In the genomic region with DNA sequence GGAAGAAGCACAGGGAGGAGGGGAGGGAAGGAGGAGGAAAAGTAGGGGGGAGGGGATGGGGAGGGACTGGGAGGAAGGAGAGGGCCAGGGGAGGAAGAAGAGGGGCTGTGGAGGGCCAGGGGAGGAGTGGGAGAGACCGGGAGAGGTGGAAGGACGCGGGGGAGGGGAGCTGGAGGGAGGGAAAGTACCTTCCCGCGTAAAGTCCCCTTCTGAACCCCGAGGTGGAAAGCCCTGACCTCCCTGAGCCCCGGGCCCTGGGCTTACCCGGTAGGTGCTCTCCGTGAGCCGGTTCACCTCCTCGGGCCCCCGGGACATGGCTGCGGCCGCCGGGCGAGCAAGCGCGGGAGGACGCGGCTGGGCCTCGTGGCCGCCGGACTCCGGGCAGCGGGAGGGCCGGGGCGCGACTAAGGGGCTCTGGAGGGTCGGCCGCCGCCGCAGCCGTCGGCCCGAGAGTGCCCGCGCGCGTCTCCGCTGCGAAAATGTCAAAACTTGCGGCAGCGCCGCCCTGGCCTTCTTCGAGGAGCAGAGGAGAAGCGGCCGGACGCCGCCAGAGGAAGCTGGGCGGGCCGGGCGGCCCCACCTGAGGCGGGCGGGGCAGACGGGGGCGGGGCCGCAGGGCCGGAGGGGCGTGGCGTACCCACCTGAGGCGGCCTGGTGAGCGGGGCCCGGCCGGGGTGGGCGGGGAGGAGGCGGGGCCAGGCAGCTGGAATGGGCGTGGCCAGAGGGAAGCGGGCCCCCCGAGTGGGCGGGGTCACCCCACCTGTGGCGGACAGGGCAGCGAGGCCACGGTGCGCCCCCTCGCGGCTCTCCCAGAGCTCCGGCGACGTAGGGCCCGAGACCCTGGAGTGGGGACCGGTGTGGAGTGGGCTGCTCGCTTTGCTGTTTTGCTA, we compare ENCODE assay signal across 1 cellular context.
TF ChIP-seq lines count a peak whose summit lies in the region.

A gene with protein sequence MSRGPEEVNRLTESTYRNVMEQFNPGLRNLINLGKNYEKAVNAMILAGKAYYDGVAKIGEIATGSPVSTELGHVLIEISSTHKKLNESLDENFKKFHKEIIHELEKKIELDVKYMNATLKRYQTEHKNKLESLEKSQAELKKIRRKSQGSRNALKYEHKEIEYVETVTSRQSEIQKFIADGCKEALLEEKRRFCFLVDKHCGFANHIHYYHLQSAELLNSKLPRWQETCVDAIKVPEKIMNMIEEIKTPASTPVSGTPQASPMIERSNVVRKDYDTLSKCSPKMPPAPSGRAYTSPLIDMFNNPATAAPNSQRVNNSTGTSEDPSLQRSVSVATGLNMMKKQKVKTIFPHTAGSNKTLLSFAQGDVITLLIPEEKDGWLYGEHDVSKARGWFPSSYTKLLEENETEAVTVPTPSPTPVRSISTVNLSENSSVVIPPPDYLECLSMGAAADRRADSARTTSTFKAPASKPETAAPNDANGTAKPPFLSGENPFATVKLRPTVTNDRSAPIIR (minus strand): TSS at position 553 of the 890 bp plus-strand sequence. CDS start 238 bp downstream, at position 315.

TF ChIP-seq in K562, 482 proteins besides CTCF, POLR2A, EP300 and RAD21 (continued from another document):
- TF ChIP-seq, protein P1, sequence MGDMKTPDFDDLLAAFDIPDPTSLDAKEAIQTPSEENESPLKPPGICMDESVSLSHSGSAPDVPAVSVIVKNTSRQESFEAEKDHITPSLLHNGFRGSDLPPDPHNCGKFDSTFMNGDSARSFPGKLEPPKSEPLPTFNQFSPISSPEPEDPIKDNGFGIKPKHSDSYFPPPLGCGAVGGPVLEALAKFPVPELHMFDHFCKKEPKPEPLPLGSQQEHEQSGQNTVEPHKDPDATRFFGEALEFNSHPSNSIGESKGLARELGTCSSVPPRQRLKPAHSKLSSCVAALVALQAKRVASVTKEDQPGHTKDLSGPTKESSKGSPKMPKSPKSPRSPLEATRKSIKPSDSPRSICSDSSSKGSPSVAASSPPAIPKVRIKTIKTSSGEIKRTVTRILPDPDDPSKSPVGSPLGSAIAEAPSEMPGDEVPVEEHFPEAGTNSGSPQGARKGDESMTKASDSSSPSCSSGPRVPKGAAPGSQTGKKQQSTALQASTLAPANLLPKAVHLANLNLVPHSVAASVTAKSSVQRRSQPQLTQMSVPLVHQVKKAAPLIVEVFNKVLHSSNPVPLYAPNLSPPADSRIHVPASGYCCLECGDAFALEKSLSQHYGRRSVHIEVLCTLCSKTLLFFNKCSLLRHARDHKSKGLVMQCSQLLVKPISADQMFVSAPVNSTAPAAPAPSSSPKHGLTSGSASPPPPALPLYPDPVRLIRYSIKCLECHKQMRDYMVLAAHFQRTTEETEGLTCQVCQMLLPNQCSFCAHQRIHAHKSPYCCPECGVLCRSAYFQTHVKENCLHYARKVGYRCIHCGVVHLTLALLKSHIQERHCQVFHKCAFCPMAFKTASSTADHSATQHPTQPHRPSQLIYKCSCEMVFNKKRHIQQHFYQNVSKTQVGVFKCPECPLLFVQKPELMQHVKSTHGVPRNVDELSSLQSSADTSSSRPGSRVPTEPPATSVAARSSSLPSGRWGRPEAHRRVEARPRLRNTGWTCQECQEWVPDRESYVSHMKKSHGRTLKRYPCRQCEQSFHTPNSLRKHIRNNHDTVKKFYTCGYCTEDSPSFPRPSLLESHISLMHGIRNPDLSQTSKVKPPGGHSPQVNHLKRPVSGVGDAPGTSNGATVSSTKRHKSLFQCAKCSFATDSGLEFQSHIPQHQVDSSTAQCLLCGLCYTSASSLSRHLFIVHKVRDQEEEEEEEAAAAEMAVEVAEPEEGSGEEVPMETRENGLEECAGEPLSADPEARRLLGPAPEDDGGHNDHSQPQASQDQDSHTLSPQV (IDR thresholded peaks at IDR 0.05): no peak
- TF ChIP-seq, protein P2, sequence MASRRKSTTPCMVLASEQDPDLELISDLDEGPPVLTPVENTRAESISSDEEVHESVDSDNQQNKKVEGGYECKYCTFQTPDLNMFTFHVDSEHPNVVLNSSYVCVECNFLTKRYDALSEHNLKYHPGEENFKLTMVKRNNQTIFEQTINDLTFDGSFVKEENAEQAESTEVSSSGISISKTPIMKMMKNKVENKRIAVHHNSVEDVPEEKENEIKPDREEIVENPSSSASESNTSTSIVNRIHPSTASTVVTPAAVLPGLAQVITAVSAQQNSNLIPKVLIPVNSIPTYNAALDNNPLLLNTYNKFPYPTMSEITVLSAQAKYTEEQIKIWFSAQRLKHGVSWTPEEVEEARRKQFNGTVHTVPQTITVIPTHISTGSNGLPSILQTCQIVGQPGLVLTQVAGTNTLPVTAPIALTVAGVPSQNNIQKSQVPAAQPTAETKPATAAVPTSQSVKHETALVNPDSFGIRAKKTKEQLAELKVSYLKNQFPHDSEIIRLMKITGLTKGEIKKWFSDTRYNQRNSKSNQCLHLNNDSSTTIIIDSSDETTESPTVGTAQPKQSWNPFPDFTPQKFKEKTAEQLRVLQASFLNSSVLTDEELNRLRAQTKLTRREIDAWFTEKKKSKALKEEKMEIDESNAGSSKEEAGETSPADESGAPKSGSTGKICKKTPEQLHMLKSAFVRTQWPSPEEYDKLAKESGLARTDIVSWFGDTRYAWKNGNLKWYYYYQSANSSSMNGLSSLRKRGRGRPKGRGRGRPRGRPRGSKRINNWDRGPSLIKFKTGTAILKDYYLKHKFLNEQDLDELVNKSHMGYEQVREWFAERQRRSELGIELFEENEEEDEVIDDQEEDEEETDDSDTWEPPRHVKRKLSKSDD (conservative IDR thresholded peaks at IDR 0.05; ENCODE audit: low read length): no peak
- no peak for TF ChIP-seq MAFF (IDR thresholded peaks at IDR 0.05; ENCODE audit: low read length)
- TF ChIP-seq ETV1 (tag; conservative IDR thresholded peaks at IDR 0.05; ENCODE audit: low read depth): no peak
- TF ChIP-seq ERF (CRISPR knock-in tag; IDR thresholded peaks at IDR 0.05): no peak
- TF ChIP-seq WHSC1 (IDR thresholded peaks at IDR 0.05; ENCODE audit: low read length): no peak
- TF ChIP-seq ETV6 (IDR thresholded peaks at IDR 0.05; ENCODE audit: borderline replicate concordance in 1 of 2, low read depth in 2 of 2, low read length in 1 of 2): no peak
- TF ChIP-seq ETV6 (CRISPR knock-in tag; IDR thresholded peaks at IDR 0.05; ENCODE audit: borderline replicate concordance): peak; percentile 89; the same call in 1 of the 2 replicates
- TF ChIP-seq TRIM24 (IDR thresholded peaks at IDR 0.05): no peak
- TF ChIP-seq SP1 (CRISPR knock-in tag; IDR thresholded peaks at IDR 0.05): peak; percentile 94
- TF ChIP-seq, protein P3, sequence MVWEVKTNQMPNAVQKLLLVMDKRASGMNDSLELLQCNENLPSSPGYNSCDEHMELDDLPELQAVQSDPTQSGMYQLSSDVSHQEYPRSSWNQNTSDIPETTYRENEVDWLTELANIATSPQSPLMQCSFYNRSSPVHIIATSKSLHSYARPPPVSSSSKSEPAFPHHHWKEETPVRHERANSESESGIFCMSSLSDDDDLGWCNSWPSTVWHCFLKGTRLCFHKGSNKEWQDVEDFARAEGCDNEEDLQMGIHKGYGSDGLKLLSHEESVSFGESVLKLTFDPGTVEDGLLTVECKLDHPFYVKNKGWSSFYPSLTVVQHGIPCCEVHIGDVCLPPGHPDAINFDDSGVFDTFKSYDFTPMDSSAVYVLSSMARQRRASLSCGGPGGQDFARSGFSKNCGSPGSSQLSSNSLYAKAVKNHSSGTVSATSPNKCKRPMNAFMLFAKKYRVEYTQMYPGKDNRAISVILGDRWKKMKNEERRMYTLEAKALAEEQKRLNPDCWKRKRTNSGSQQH (CRISPR knock-in tag; IDR thresholded peaks at IDR 0.05): no peak
- TF ChIP-seq ESRRB (CRISPR knock-in tag; IDR thresholded peaks at IDR 0.05; ENCODE audit: borderline replicate concordance): no peak
- no peak for TF ChIP-seq ZBTB12 (CRISPR knock-in tag; IDR thresholded peaks at IDR 0.05)
- TF ChIP-seq, protein P4, sequence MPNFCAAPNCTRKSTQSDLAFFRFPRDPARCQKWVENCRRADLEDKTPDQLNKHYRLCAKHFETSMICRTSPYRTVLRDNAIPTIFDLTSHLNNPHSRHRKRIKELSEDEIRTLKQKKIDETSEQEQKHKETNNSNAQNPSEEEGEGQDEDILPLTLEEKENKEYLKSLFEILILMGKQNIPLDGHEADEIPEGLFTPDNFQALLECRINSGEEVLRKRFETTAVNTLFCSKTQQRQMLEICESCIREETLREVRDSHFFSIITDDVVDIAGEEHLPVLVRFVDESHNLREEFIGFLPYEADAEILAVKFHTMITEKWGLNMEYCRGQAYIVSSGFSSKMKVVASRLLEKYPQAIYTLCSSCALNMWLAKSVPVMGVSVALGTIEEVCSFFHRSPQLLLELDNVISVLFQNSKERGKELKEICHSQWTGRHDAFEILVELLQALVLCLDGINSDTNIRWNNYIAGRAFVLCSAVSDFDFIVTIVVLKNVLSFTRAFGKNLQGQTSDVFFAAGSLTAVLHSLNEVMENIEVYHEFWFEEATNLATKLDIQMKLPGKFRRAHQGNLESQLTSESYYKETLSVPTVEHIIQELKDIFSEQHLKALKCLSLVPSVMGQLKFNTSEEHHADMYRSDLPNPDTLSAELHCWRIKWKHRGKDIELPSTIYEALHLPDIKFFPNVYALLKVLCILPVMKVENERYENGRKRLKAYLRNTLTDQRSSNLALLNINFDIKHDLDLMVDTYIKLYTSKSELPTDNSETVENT (CRISPR knock-in tag; IDR thresholded peaks at IDR 0.05): 0 out of 2 replicates have a peak, but pooled peaks have one; percentile 58
- no peak for TF ChIP-seq BMI1 (IDR thresholded peaks at IDR 0.05; ENCODE audit: low read length)
- peak; percentile 92 for TF ChIP-seq POLR2G (IDR thresholded peaks at IDR 0.05; ENCODE audit: low read depth, low read length)
- TF ChIP-seq, protein P5, sequence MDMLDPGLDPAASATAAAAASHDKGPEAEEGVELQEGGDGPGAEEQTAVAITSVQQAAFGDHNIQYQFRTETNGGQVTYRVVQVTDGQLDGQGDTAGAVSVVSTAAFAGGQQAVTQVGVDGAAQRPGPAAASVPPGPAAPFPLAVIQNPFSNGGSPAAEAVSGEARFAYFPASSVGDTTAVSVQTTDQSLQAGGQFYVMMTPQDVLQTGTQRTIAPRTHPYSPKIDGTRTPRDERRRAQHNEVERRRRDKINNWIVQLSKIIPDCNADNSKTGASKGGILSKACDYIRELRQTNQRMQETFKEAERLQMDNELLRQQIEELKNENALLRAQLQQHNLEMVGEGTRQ (CRISPR knock-in tag; IDR thresholded peaks at IDR 0.05): no peak
- no peak for TF ChIP-seq TAF9B (IDR thresholded peaks at IDR 0.05; ENCODE audit: partially characterized antibody)
- TF ChIP-seq ZNF507 (tag; conservative IDR thresholded peaks at IDR 0.05): no peak
- 0 out of 2 replicates have a peak, but pooled peaks have one; percentile 65 for TF ChIP-seq ZNF224 (CRISPR knock-in tag; IDR thresholded peaks at IDR 0.05)
- TF ChIP-seq MCM7 (IDR thresholded peaks at IDR 0.05): no peak
- no peak; the same call in 1 of the 2 replicates for TF ChIP-seq MBD2 (IDR thresholded peaks at IDR 0.05; ENCODE audit: borderline replicate concordance, low read depth)
- no peak for TF ChIP-seq FOXM1 (IDR thresholded peaks at IDR 0.05; ENCODE audit: low read depth)
- no peak for TF ChIP-seq FOXM1 (CRISPR knock-in tag; IDR thresholded peaks at IDR 0.05; ENCODE audit: low read depth)
- TF ChIP-seq CXXC5 (CRISPR knock-in tag; IDR thresholded peaks at IDR 0.05): peak; percentile 82
- no peak for TF ChIP-seq ZNF23 (CRISPR knock-in tag; IDR thresholded peaks at IDR 0.05)
TF ChIP-seq in K562: peak in this region for 94.
